Comparison of ENCODE assay signal across 8 cellular contexts in genomic region chr9:127936347-127936852, GRCh38. TPM values are rescaled to one million over a fixed set of nuclear protein-coding genes. Genes with fewer than 3 reads are reported as not detected.
DNase-seq lines count a peak whose midpoint lies in the region; ATAC-seq and TF ChIP-seq lines count a peak whose summit lies in the region.

No MANE protein-coding gene starts in this region.

- H3K4me3 ChIP-seq in DOHH2 (ENCODE audit: low read length) (peak overlapping the region; percentile 81), OCI-LY3 (ENCODE audit: low read length) (peak overlapping the region; percentile 90), dorsolateral prefrontal cortex (peak overlapping the region in 50 of 59 donors; percentile 69 to 94 (median 86))

- peaks cover 37% of the 10 kb centered on the region for H3K4me1 Mint-ChIP-seq in osteocyte (ENCODE audit: unreplicated experiment)

- peaks cover 24% of the 10 kb centered on the region for H3K36me3 ChIP-seq in DOHH2 (ENCODE audit: control insufficient read depth, low read length)
- H3K36me3 ChIP-seq in OCI-LY3 (replicated peaks; ENCODE audit: low read depth, low read length), result peaks cover 3% of the 10 kb centered on the region

- H3K79me2 ChIP-seq in DOHH2 (ENCODE audit: control insufficient read depth, low read length) (peaks cover 25% of the 10 kb centered on the region), OCI-LY3 (ENCODE audit: low read length) (peaks cover 20% of the 10 kb centered on the region)

- no peaks in the 10 kb centered on the region for H3K9me3 Mint-ChIP-seq in osteocyte (ENCODE audit: unreplicated experiment)

- ATAC-seq in GM18907 (IDR thresholded peaks at IDR 0.05; ENCODE audit: unreplicated experiment) (no peak), left colon (no peak)
- no peak for ATAC-seq in activated CD4-positive, CD25-positive, alpha-beta regulatory T cell treated with anti-CD3 and anti-CD28 coated beads, Interleukin-2, amount 50 U/mL, for 24 hours

- no peaks in the 10 kb centered on the region for H3K9me3 ChIP-seq in DOHH2 (ENCODE audit: control insufficient read depth, insufficient read depth, low read length)
- H3K9me3 ChIP-seq in OCI-LY3 (ENCODE audit: insufficient read depth, low read length), result no peaks in the 10 kb centered on the region

- H3K27me3 ChIP-seq in DOHH2 (ENCODE audit: control insufficient read depth, low read length) (no peaks in the 10 kb centered on the region), OCI-LY3 (ENCODE audit: low read depth, low read length) (no peaks in the 10 kb centered on the region), dorsolateral prefrontal cortex (no peaks in the 10 kb centered on the region)

- H3K36me3 Mint-ChIP-seq in osteocyte (ENCODE audit: unreplicated experiment), result peaks cover 9% of the 10 kb centered on the region

- peak overlapping the region; percentile 83 for H3K27ac Mint-ChIP-seq in osteocyte (ENCODE audit: unreplicated experiment)

- TF ChIP-seq CTCF in DOHH2 (IDR thresholded peaks at IDR 0.05; ENCODE audit: low read depth, low read length, poor library complexity, severe bottlenecking) (no peak), OCI-LY3 (IDR thresholded peaks at IDR 0.05; ENCODE audit: low read depth, low read length) (no peak), dorsolateral prefrontal cortex (IDR thresholded peaks at IDR 0.05 in 54 of 56, conservative IDR thresholded peaks at IDR 0.05 in 2 of 56; ENCODE audit: low read depth in 1 of 56, partially characterized antibody in 56 of 56) (no peak), osteocyte (IDR thresholded peaks at IDR 0.05) (no peak)

- no peaks in the 10 kb centered on the region for H3K9me2 ChIP-seq in DOHH2 (replicated peaks; ENCODE audit: control insufficient read depth, low read length)

- H3K4me2 ChIP-seq in DOHH2 (ENCODE audit: low read length) (peak overlapping the region; percentile 74), OCI-LY3 (ENCODE audit: low read length) (peak overlapping the region; percentile 93)

- H4K20me1 ChIP-seq in DOHH2 (ENCODE audit: control insufficient read depth, insufficient read depth, low read depth, low read length), result 0 out of 2 replicates have a peak, but pooled peaks cover 3% of the 10 kb centered on the region
- peaks cover 6% of the 10 kb centered on the region for H4K20me1 ChIP-seq in OCI-LY3 (ENCODE audit: insufficient read depth, low read length)

- peaks cover 18% of the 10 kb centered on the region for H3F3A ChIP-seq in DOHH2 (ENCODE audit: control insufficient read depth, insufficient read depth)

- H3K27ac ChIP-seq in DOHH2 (ENCODE audit: low read depth, low read length) (no peak overlapping the region), OCI-LY3 (ENCODE audit: low read length) (no peak overlapping the region), dorsolateral prefrontal cortex (peak overlapping the region in 1 of 59 donors; percentile 89)

- H3K4me3 Mint-ChIP-seq in osteocyte (ENCODE audit: unreplicated experiment), result peak overlapping the region; percentile 97

- H3K9ac ChIP-seq in OCI-LY3 (ENCODE audit: low read length), result peak overlapping the region; percentile 74; the same call in 1 of the 2 replicates

- no peak for DNase-seq in dorsolateral prefrontal cortex
- no peak for DNase-seq in osteocyte (ENCODE audit: extremely low spot score, unreplicated experiment)
- no peak for DNase-seq in left colon
- DNase-seq in NCI-H2081 (lab: John Stamatoyannopoulos, UW), result no peak

- no peak overlapping the region for H2AFZ ChIP-seq in OCI-LY3 (ENCODE audit: low read depth, low read length)

- H3K4me1 ChIP-seq in DOHH2 (ENCODE audit: control insufficient read depth, low read length) (peaks cover 25% of the 10 kb centered on the region), OCI-LY3 (ENCODE audit: low read length) (peaks cover 24% of the 10 kb centered on the region)

- intact Hi-C loops in dorsolateral prefrontal cortex (cut with DNase I), result no loop called here
- intact Hi-C loops in left colon (cut with DNase I, micrococcal nuclease), result no loop called here

- H3K27me3 Mint-ChIP-seq in osteocyte (ENCODE audit: unreplicated experiment), result no peaks in the 10 kb centered on the region

RNA-seq across cellular contexts. Expression of gene DPM2, which starts 1.3 kb away (rescaled TPM):
- total RNA-seq in dorsolateral prefrontal cortex (10 to 100 TPM; 23.7 to 41.9 (median 31.9) TPM), osteocyte (29.2 and 31.6 TPM in 2 replicates), left colon (10 to 100 TPM; 25.1 to 28.6 TPM)

RNA-seq across cellular contexts. Expression of gene PIP5KL1, which starts 5.8 kb away (rescaled TPM):
- 10 to 100 TPM in 5 of 120 experiments, 1 to 10 TPM in 115; 1.2 to 13.2 (median 5.0) TPM for total RNA-seq in dorsolateral prefrontal cortex
- total RNA-seq in osteocyte, result 2.6 and 2.9 TPM in 2 replicates
- total RNA-seq in left colon, result 1 to 10 TPM; 1.3 to 1.9 TPM

RNA-seq across cellular contexts. Expression of gene ST6GALNAC4, which starts 19.6 kb away (rescaled TPM):
- total RNA-seq in dorsolateral prefrontal cortex (10 to 100 TPM; 13.2 to 58.0 (median 23.6) TPM), osteocyte (21.4 and 25.1 TPM in 2 replicates), left colon (10 to 100 TPM; 37.5 to 46.9 TPM)

RNA-seq across cellular contexts. Expression of gene ST6GALNAC6, which starts 37.0 kb away (rescaled TPM):
- total RNA-seq in dorsolateral prefrontal cortex (100 to 1,000 TPM in 113 of 120 experiments, 10 to 100 TPM in 7; 52.7 to 225 (median 137) TPM), osteocyte (73.4 and 77.0 TPM in 2 replicates), left colon (100 to 1,000 TPM; 222 to 302 TPM)

RNA-seq across cellular contexts. Expression of gene EEIG1, which starts 44.4 kb away (rescaled TPM):
- total RNA-seq in dorsolateral prefrontal cortex (100 to 1,000 TPM in 117 of 120 experiments, 10 to 100 TPM in 3; 73.1 to 300 (median 141) TPM), osteocyte (39.4 and 41.4 TPM in 2 replicates), left colon (100 to 1,000 TPM; 157 to 175 TPM)
